Comparison of ENCODE assay signal across 8 cellular contexts in genomic region chr13:48500652-48501197, GRCh38. TPM values are rescaled to one million over a fixed set of nuclear protein-coding genes. Genes with fewer than 3 reads are reported as not detected.
DNase-seq lines count a peak whose midpoint lies in the region; ATAC-seq, FAIRE-seq and TF ChIP-seq lines count a peak whose summit lies in the region.

No MANE protein-coding gene starts in this region.

- WGBS in K562 (ENCODE audit: insufficient coverage, low coverage, missing lambda C conversion rate), result 27% methylated on average over 4 of the region's 4 CpGs

- H3K27ac Mint-ChIP-seq in activated naive CD4-positive, alpha-beta T cell treated with anti-CD3 and anti-CD28 coated beads, Interleukin-2, amount 50 U/mL, for 24 hours, result peak overlapping the region; percentile 76

- no peak for TF ChIP-seq EP300 in K562 (IDR thresholded peaks at IDR 0.05; ENCODE audit: low read length)

- BruUV-seq in K562 (replicated peaks; lab: Mats Ljungman, UMichigan), result no TSS peak

- no peaks in the 10 kb centered on the region for H3K36me3 Mint-ChIP-seq in activated naive CD4-positive, alpha-beta T cell treated with anti-CD3 and anti-CD28 coated beads, Interleukin-2, amount 50 U/mL, for 24 hours

- H3K9me3 ChIP-seq in K562 (replicated peaks; ENCODE audit: control insufficient read depth, insufficient read depth, low read depth, low read length), result no peaks in the 10 kb centered on the region

- intact Hi-C loops in K562 (cut with micrococcal nuclease), result no loop called here

- no peak for TF ChIP-seq CTCF in K562 (IDR thresholded peaks at IDR 0.05 in 2 of 3, conservative IDR thresholded peaks at IDR 0.05 in 1 of 3; ENCODE audit: insufficient read depth in 2 of 3, low read depth in 1 of 3, low read length in 3 of 3)

- H3K27ac ChIP-seq in K562 (ENCODE audit: extremely low read depth, low read depth, low read length), result no peak overlapping the region

- H3K9ac ChIP-seq in K562 (ENCODE audit: insufficient read depth in 1 of 2, low read depth in 2 of 2, low read length in 2 of 2), result no peak overlapping the region

- no peak for TF ChIP-seq RAD21 in K562 (CRISPR knock-in tag; conservative IDR thresholded peaks at IDR 0.05 in 1 of 2, IDR thresholded peaks at IDR 0.05 in 1 of 2)

- peaks cover 52% of the 10 kb centered on the region for H3K4me1 Mint-ChIP-seq in activated naive CD4-positive, alpha-beta T cell treated with anti-CD3 and anti-CD28 coated beads, Interleukin-2, amount 50 U/mL, for 24 hours

- peaks cover 0 to 3% of the 10 kb centered on the region in 2 experiments; a peak in 3 of 5 replicates for H3K4me1 ChIP-seq in K562 (replicated peaks in 1 of 2; ENCODE audit: control insufficient read depth in 2 of 2, insufficient read depth in 2 of 2, low read length in 2 of 2)

- no peak for TF ChIP-seq POLR2A in K562 (conservative IDR thresholded peaks at IDR 0.05)

- H4K20me1 ChIP-seq in K562 (replicated peaks; ENCODE audit: control insufficient read depth, insufficient read depth, low read length), result no peaks in the 10 kb centered on the region

- POLR2A ChIA-PET in K562 (lab: Yijun Ruan, JAX), result interaction anchor here (0.7 kb wide), 1 partner anchor 13 kb away, joined by 3 read pairs; no protein-coding TSS in a partner anchor

- H3K4me3 Mint-ChIP-seq in activated naive CD4-positive, alpha-beta T cell treated with anti-CD3 and anti-CD28 coated beads, Interleukin-2, amount 50 U/mL, for 24 hours, result no peak overlapping the region

- H3K4me2 ChIP-seq in K562 (ENCODE audit: insufficient read depth, low read length), result no peak overlapping the region

- no peak for FAIRE-seq in K562 (lab: Jason Lieb, UNC)

- H2AFZ ChIP-seq in K562 (ENCODE audit: low read depth, low read length), result no peak overlapping the region

- H3K9me1 ChIP-seq in K562 (ENCODE audit: control insufficient read depth, insufficient read depth, low read length), result no peaks in the 10 kb centered on the region

- H3K27me3 ChIP-seq in K562 (ENCODE audit: control insufficient read depth in 2 of 2, insufficient read depth in 2 of 2, low read length in 2 of 2), result no peaks in the 10 kb centered on the region

- H3K4me3 ChIP-seq in K562, result no peak overlapping the region

- ATAC-seq in K562 (no peak), HG03025 (IDR thresholded peaks at IDR 0.05; ENCODE audit: low FRiP score, unreplicated experiment) (no peak)

- CTCF ChIA-PET in K562 (lab: Yijun Ruan, JAX; ENCODE audit: low intra/inter-chr PET ratio), result no interaction called here

- no peak for DNase-seq in activated naive CD4-positive, alpha-beta T cell treated with Interleukin-2 at 50 U/mL for 16 hours
- DNase-seq in Kasumi-1 (lab: John Stamatoyannopoulos, UW) (peak; percentile 92 to 95), K562 (ENCODE audit: extremely low read depth in 1 of 4, low spot score in 3 of 4) (no peak), myocyte (ENCODE audit: low read depth) (peak; percentile 65), GOT3 (lab: John Stamatoyannopoulos, UW) (no peak), NCI-H1048 (lab: John Stamatoyannopoulos, UW) (no peak)

- in situ Hi-C loops in K562 (cut with MboI), result no loop called here

- no peaks in the 10 kb centered on the region for H3K36me3 ChIP-seq in K562 (ENCODE audit: control insufficient read depth, insufficient read depth, low read length)

- no peaks in the 10 kb centered on the region for H3K9me3 Mint-ChIP-seq in activated naive CD4-positive, alpha-beta T cell treated with anti-CD3 and anti-CD28 coated beads, Interleukin-2, amount 50 U/mL, for 24 hours

- no peaks in the 10 kb centered on the region for H3K27me3 Mint-ChIP-seq in activated naive CD4-positive, alpha-beta T cell treated with anti-CD3 and anti-CD28 coated beads, Interleukin-2, amount 50 U/mL, for 24 hours

- no peaks in the 10 kb centered on the region for H3K79me2 ChIP-seq in K562 (ENCODE audit: control insufficient read depth, insufficient read depth, low read length)

TF ChIP-seq in K562, 482 proteins besides CTCF, POLR2A, EP300 and RAD21 (continues in another document):
- TF ChIP-seq TSHZ1 (CRISPR knock-in tag; IDR thresholded peaks at IDR 0.05), result no peak
- no peak for TF ChIP-seq KDM2B (CRISPR knock-in tag; IDR thresholded peaks at IDR 0.05)
- TF ChIP-seq NEUROD1 (IDR thresholded peaks at IDR 0.05; ENCODE audit: borderline replicate concordance, low read depth, low read length, partially characterized antibody), result no peak
- TF ChIP-seq ESRRB (CRISPR knock-in tag; IDR thresholded peaks at IDR 0.05; ENCODE audit: borderline replicate concordance), result no peak
- no peak for TF ChIP-seq HES1 (IDR thresholded peaks at IDR 0.05; ENCODE audit: low read depth)
- TF ChIP-seq C11orf30 (IDR thresholded peaks at IDR 0.05; ENCODE audit: low read depth), result peak; percentile 39
- TF ChIP-seq CSDE1 (IDR thresholded peaks at IDR 0.05), result no peak
- TF ChIP-seq TAL1 (IDR thresholded peaks at IDR 0.05), result no peak
- no peak for TF ChIP-seq ZBTB7A (IDR thresholded peaks at IDR 0.05; ENCODE audit: borderline replicate concordance, control insufficient read depth, low read depth, low read length)
- TF ChIP-seq ZBTB26 (CRISPR knock-in tag; IDR thresholded peaks at IDR 0.05), result no peak
- TF ChIP-seq TAF7 (tag; IDR thresholded peaks at IDR 0.05), result no peak
- 0 out of 2 replicates have a peak, but pooled peaks have one; percentile 14 for TF ChIP-seq MAFG (tag; conservative IDR thresholded peaks at IDR 0.05)
- TF ChIP-seq ASH1L (IDR thresholded peaks at IDR 0.05; ENCODE audit: borderline replicate concordance, low read depth, partially characterized antibody), result no peak

RNA-seq across cellular contexts. Expression of gene RCBTB2, which starts 32.2 kb away (rescaled TPM):
- total RNA-seq in K562 (2011; cell fraction: chromatin; rRNA removed; ENCODE audit: low replicate concordance), result 0.65 and 0.72 TPM in 2 replicates
- 0.17 and 0.26 TPM in 2 replicates for total RNA-seq in K562 (2011; cell fraction: nucleolus; rRNA removed)
- 0.44 and 0.53 TPM in 2 replicates for total RNA-seq in K562 (2011; cell fraction: nucleoplasm; rRNA removed)
- total RNA-seq in K562 (2014; rRNA removed), result 0.69 and 0.91 TPM in 2 replicates
- total RNA-seq in K562 (2014; rRNA removed; fragmentation: Illumina TruSeq; extraction: Trizol), result 1.5 TPM in 2 replicates
- total RNA-seq in K562 (2015; rRNA removed; fragmentation: Illumina TruSeq; extraction: Trizol), result 1.8 and 1.9 TPM in 2 replicates
- 1.3 TPM in 2 replicates for total RNA-seq in K562 (2021)
- polyA plus RNA-seq in K562 (2011; rRNA removed), result 1.2 TPM in 2 replicates
- polyA plus RNA-seq in K562 (2011; cell fraction: cytosol; rRNA removed), result 0.51 and 0.99 TPM in 2 replicates
- 1.0 and 1.1 TPM in 2 replicates for polyA plus RNA-seq in K562 (2011; cell fraction: nucleus; rRNA removed)
- polyA plus RNA-seq in K562 (2012), result 1.9 and 2.9 TPM in 2 replicates
- polyA plus RNA-seq in K562 (2014; fragmentation: Illumina TruSeq; extraction: Trizol), result 0.93 and 1.2 TPM in 2 replicates
- 1 to 10 TPM; 2.8 to 3.3 TPM for polyA plus RNA-seq in K562 (2014; fragmentation: Nextera tagmentation; extraction: Ambion mirVana)
- polyA plus RNA-seq in K562 (2014; rRNA removed), result 1.1 and 1.8 TPM in 2 replicates
- 0.99 and 1.2 TPM in 2 replicates for polyA minus RNA-seq in K562 (2011; rRNA and poly(A)+ RNA removed)
- polyA minus RNA-seq in K562 (2011; cell fraction: cytosol; rRNA and poly(A)+ RNA removed), result 0.38 TPM in 1 of 2 replicates, not detected in the other
- 0.40 and 0.56 TPM in 2 replicates for polyA minus RNA-seq in K562 (2011; cell fraction: nucleus; rRNA and poly(A)+ RNA removed)
- total RNA-seq in myocyte, result 18.5 and 19.8 TPM in 2 replicates
- 7.0 TPM for polyA plus RNA-seq in myocyte (2012)

Comparison
In these comparisons a context has a peak if more than half of its experiments do, and no peak if none do; other contexts are left out.
1. DNase-seq: peak in Kasumi-1 (2 of 2) and myocyte (single experiment); none in activated naive CD4-positive, alpha-beta T cell treated with Interleukin-2 at 50 U/mL for 16 hours (single experiment), K562 (0 of 4), GOT3 (single experiment) and NCI-H1048 (single experiment).